Comparison of ENCODE assay signal across 24 cellular contexts in the genomic region with DNA sequence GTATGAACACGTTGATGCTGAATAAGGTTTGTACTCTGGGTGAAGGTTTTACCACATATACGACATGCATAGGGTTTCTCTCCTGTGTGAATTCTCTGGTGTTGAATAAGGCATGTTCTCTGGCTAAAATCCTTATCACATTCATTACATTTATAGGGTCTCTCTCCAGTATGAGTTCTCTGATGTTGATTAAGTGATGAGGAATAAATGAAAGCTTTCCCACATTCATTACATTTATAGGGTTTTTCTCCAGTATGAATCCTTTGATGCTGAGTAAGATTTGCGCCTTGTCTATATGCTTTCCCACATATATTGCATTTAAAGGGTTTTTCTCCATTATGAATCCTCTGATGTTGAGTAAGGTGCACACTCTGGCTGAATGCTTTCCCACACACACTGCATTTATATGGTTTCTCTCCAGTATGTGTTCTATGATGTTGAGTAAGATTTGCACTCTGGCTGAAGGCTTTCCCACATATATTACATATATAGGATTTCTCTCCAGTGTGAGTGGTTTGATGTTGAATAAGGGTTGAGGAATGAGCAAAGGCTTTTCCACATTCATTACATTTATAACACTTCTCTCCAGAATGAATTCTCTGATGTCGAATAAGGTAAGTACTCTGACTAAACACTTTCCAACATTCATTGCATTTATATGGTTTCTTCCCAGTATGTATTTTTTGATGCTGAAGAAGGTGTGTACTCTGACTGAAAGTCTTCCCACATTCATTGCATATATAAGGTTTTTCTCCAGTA.
"Had no signal": no experiment of that assay in that cellular context is flagged by ENCODE, and none has a peak within 500 bp of the region (broad histone marks: within the 10 kb centered on the region; RNA-seq: fewer than 3 reads in every experiment).

No MANE protein-coding gene starts in this region.

- H3K27me3 ChIP-seq: adrenal gland, brain microvascular endothelial cell, gastrocnemius medialis, hepatocyte, ovary, right lobe of liver had no signal

- H3K79me2 ChIP-seq: hepatocyte had no signal

- ATAC-seq: activated CD4-positive, alpha-beta T cell treated with anti-CD3 and anti-CD28 coated beads for 36 hours; activated CD8-positive, alpha-beta memory T cell treated with anti-CD3 and anti-CD28 coated beads, Interleukin-2, amount 10 ng/mL, durations not matched to agents 7 days and 5 days; activated CD8-positive, alpha-beta T cell treated with anti-CD3 and anti-CD28 coated beads, Interleukin-2, amount 10 ng/mL, durations not matched to agents 7 days and 5 days; gastrocnemius medialis; left ventricle myocardium superior; naive thymus-derived CD4-positive, alpha-beta T cell; right lobe of liver had no signal

- H3K27ac ChIP-seq: adrenal gland, brain microvascular endothelial cell, gastrocnemius medialis, hepatocyte, ovary, right lobe of liver, thoracic aorta had no signal

- H3K4me1 Mint-ChIP-seq: activated CD4-positive, alpha-beta T cell treated with anti-CD3 and anti-CD28 coated beads for 36 hours; mesothelial cell of epicardium; naive thymus-derived CD4-positive, alpha-beta T cell had no signal

- H3K36me3 ChIP-seq: adrenal gland, ovary, right lobe of liver had no signal

- H3K4me2 ChIP-seq: hepatocyte had no signal

- H3K4me1 ChIP-seq: adrenal gland, gastrocnemius medialis, right lobe of liver had no signal

- H2AFZ ChIP-seq: hepatocyte had no signal

- H3K4me3 Mint-ChIP-seq: activated CD4-positive, alpha-beta T cell treated with anti-CD3 and anti-CD28 coated beads for 36 hours; activated CD8-positive, alpha-beta memory T cell treated with anti-CD3 and anti-CD28 coated beads, Interleukin-2, amount 10 ng/mL, durations not matched to agents 7 days and 5 days; activated CD8-positive, alpha-beta T cell treated with anti-CD3 and anti-CD28 coated beads, Interleukin-2, amount 10 ng/mL, durations not matched to agents 7 days and 5 days; activated naive CD8-positive, alpha-beta T cell; mesothelial cell of epicardium; naive thymus-derived CD4-positive, alpha-beta T cell had no signal

- DNase-seq: activated CD4-positive, alpha-beta T cell treated with anti-CD3 and anti-CD28 coated beads for 36 hours; activated CD4-positive, CD25-positive, alpha-beta regulatory T cell; activated CD8-positive, alpha-beta memory T cell treated with anti-CD3 and anti-CD28 coated beads, Interleukin-2, amount 10 ng/mL, durations not matched to agents 7 days and 5 days; activated CD8-positive, alpha-beta T cell treated with anti-CD3 and anti-CD28 coated beads, Interleukin-2, amount 10 ng/mL, durations not matched to agents 7 days and 5 days; activated naive CD4-positive, alpha-beta T cell; activated T-cell treated with anti-CD3 and anti-CD28 coated beads, Interleukin-2, amount 50 U/mL, for 48 hours; adrenal gland; aorta; brain microvascular endothelial cell; cortex of kidney; gastrocnemius medialis; islet precursor cell; left ventricle myocardium superior; mammary epithelial cell; naive thymus-derived CD4-positive, alpha-beta T cell; ovary; right lobe of liver; stimulated activated CD4-positive, alpha-beta T cell treated with anti-CD3 and anti-CD28 coated beads, Interleukin-2, amount 100 ng/mL, for 48 hours; stimulated activated naive CD4-positive, alpha-beta T cell treated with Interleukin-2 at 50 U/mL for 16 hours had no signal

- H3K27ac Mint-ChIP-seq: activated CD4-positive, alpha-beta T cell treated with anti-CD3 and anti-CD28 coated beads for 36 hours; activated CD8-positive, alpha-beta memory T cell treated with anti-CD3 and anti-CD28 coated beads, Interleukin-2, amount 10 ng/mL, durations not matched to agents 7 days and 5 days; activated CD8-positive, alpha-beta T cell treated with anti-CD3 and anti-CD28 coated beads, Interleukin-2, amount 10 ng/mL, durations not matched to agents 7 days and 5 days; activated naive CD8-positive, alpha-beta T cell; mesothelial cell of epicardium; naive thymus-derived CD4-positive, alpha-beta T cell; progenitor cell of endocrine pancreas had no signal

- H3K4me3 ChIP-seq: hepatocyte, ovary, right lobe of liver, thoracic aorta had no signal

- H3K27me3 Mint-ChIP-seq: activated CD4-positive, alpha-beta T cell treated with anti-CD3 and anti-CD28 coated beads for 36 hours; activated CD8-positive, alpha-beta memory T cell treated with anti-CD3 and anti-CD28 coated beads, Interleukin-2, amount 10 ng/mL, durations not matched to agents 7 days and 5 days; activated naive CD8-positive, alpha-beta T cell; naive thymus-derived CD4-positive, alpha-beta T cell; progenitor cell of endocrine pancreas had no signal
